ENCODE assay signal across 8 cellular contexts in genomic region chr3:52705688-52706686, GRCh38. TPM values are rescaled to one million over a fixed set of nuclear protein-coding genes. Genes with fewer than 3 reads are reported as not detected.
DNase-seq lines count a peak whose midpoint lies in the region; ATAC-seq and TF ChIP-seq lines count a peak whose summit lies in the region.

TSS of gene GLT8D1 (minus strand) at chr3:52705791. CDS start at chr3:52700460, 5,331 bp downstream.
TSS of gene SPCS1 (plus strand) at chr3:52706106. CDS start at chr3:52706247, 141 bp downstream.

- H3K36me3 ChIP-seq in adipocyte (ENCODE audit: control insufficient read depth, insufficient read depth, low read length, severe bottlenecking) (peaks cover 19% of the 10 kb centered on the region), heart left ventricle (peaks cover 0 to 34% (median 29%) of the 10 kb centered on the region in 9 donors), upper lobe of right lung (peaks cover 19% of the 10 kb centered on the region)

- H3K27me3 ChIP-seq in adipocyte (replicated peaks; ENCODE audit: control insufficient read depth, insufficient read depth, low read length) (no peaks in the 10 kb centered on the region), heart left ventricle (no peaks in the 10 kb centered on the region), upper lobe of right lung (no peaks in the 10 kb centered on the region)

- H3K9ac ChIP-seq in adipocyte (ENCODE audit: low read length) = peak within 1 kb of the TSS; percentile 97

- TF ChIP-seq CTCF in GM10266 (IDR thresholded peaks at IDR 0.05; ENCODE audit: control insufficient read depth, insufficient read depth, low read depth, missing control alignments) (no peak), NB4 (IDR thresholded peaks at IDR 0.05; ENCODE audit: low read depth, low read length) (no peak), heart left ventricle (IDR thresholded peaks at IDR 0.05) (no peak), progenitor cell of endocrine pancreas (IDR thresholded peaks at IDR 0.05; ENCODE audit: unreplicated experiment) (no peak), upper lobe of right lung (IDR thresholded peaks at IDR 0.05) (no peak)

- 0 to 2% (median 1%) methylated on average over 48 to 94 of the region's 94 CpGs for WGBS in heart left ventricle, 4 donors

- ATAC-seq in HG02571 (IDR thresholded peaks at IDR 0.05; ENCODE audit: unreplicated experiment) (peak; percentile 76), heart left ventricle (peak; percentile 93 to 97 (median 95)), upper lobe of right lung (peak; percentile 97)

- TF ChIP-seq POLR2A in NB4 (IDR thresholded peaks at IDR 0.05; ENCODE audit: extremely low read depth, insufficient read length) (peak; percentile 72), heart left ventricle (IDR thresholded peaks at IDR 0.05) (peak; percentile 27 to 63)

- H3K4me3 ChIP-seq in NB4 (ENCODE audit: low read depth, low read length) (peak within 1 kb of the TSS; percentile 92), adipocyte (ENCODE audit: low read length) (peak within 1 kb of the TSS; percentile 96), heart left ventricle (peak within 1 kb of the TSS; percentile 67 to 100 (median 95)), upper lobe of right lung (peak within 1 kb of the TSS; percentile 95)

- peaks cover 16% of the 10 kb centered on the region for H3K4me1 Mint-ChIP-seq in progenitor cell of endocrine pancreas (ENCODE audit: low read depth)

- no peaks in the 10 kb centered on the region for H3K27me3 Mint-ChIP-seq in progenitor cell of endocrine pancreas

- H3K9me3 ChIP-seq in adipocyte (ENCODE audit: control insufficient read depth, low read length) = no peaks in the 10 kb centered on the region
- no peaks in the 10 kb centered on the region for H3K9me3 ChIP-seq in heart left ventricle
- H3K9me3 ChIP-seq in upper lobe of right lung = no peaks in the 10 kb centered on the region

- peak within 1 kb of the TSS; percentile 85 to 97 (median 91) for H3K27ac ChIP-seq in heart left ventricle
- H3K27ac ChIP-seq in upper lobe of right lung = peak within 1 kb of the TSS; percentile 89

- intact Hi-C loops in heart left ventricle (cut with DNase I) = loop anchor here in 2 of 10 donors (1.0 to 2.0 kb wide), 2 partner anchors 19 to 21 kb away; partner anchors contain the start of genes GNL3 (in 1 of the 2) and PBRM1 (in 1 of the 2)
- intact Hi-C loops in upper lobe of right lung (cut with DNase I) = no loop called here

- H3K4me3 Mint-ChIP-seq in progenitor cell of endocrine pancreas (ENCODE audit: low read depth) = peak within 1 kb of the TSS; percentile 95

- peak within 1 kb of the TSS; percentile 96 for H3K27ac Mint-ChIP-seq in progenitor cell of endocrine pancreas

- H3K9me3 Mint-ChIP-seq in progenitor cell of endocrine pancreas (ENCODE audit: low read depth) = no peaks in the 10 kb centered on the region

- H3K4me1 ChIP-seq in adipocyte (ENCODE audit: control insufficient read depth, insufficient read depth, low read length) = peaks cover 27% of the 10 kb centered on the region
- H3K4me1 ChIP-seq in heart left ventricle = peaks cover 0 to 45% (median 32%) of the 10 kb centered on the region in 12 donors
- H3K4me1 ChIP-seq in upper lobe of right lung = peaks cover 30% of the 10 kb centered on the region

- DNase-seq in GM10266 (ENCODE audit: extremely low spot score) (peak; percentile 91), NB4 (ENCODE audit: low read depth) (peak; percentile 91), T follicular helper cell (ENCODE audit: low read depth) (peak; percentile 77), adipocyte (ENCODE audit: low read depth) (peak; percentile 95), heart left ventricle (peak; percentile 87 to 92 (median 90)), progenitor cell of endocrine pancreas (ENCODE audit: low spot score, unreplicated experiment) (peak; percentile 63), upper lobe of right lung (peak; percentile 95)

- H3K36me3 Mint-ChIP-seq in progenitor cell of endocrine pancreas (ENCODE audit: insufficient read depth) = no peaks in the 10 kb centered on the region

RNA-seq across cellular contexts. Expression of gene GLT8D1, which starts in this region (rescaled TPM):
- total RNA-seq in heart left ventricle (10 to 100 TPM; 22.6 to 38.7 (median 28.3) TPM), progenitor cell of endocrine pancreas (76.4 and 79.8 TPM in 2 replicates), upper lobe of right lung (44.9 TPM)
- polyA plus RNA-seq in heart left ventricle = 10 to 100 TPM; 21.7 to 39.0 TPM

RNA-seq across cellular contexts. Expression of gene SPCS1, which starts in this region (rescaled TPM):
- 100 to 1,000 TPM in 2 of 9 donors, 10 to 100 TPM in 7; 72.4 to 176 (median 80.2) TPM for total RNA-seq in heart left ventricle
- 100 to 1,000 TPM in 1 of 2 donors, 10 to 100 TPM in 1; 48.6 to 161 TPM for polyA plus RNA-seq in heart left ventricle
- total RNA-seq in progenitor cell of endocrine pancreas = 85.1 and 89.6 TPM in 2 replicates
- 76.0 TPM for total RNA-seq in upper lobe of right lung

Comparison
In these comparisons a context has a peak if more than half of its experiments do, and no peak if none do; other contexts are left out.
1. Peak in every context shown above with its lines: DNase-seq, ATAC-seq, H3K4me3 ChIP-seq and H3K27ac ChIP-seq.